14 cellular contexts compared by ENCODE assay signal in genomic region chr4:36227913-36228312, GRCh38. TPM values are rescaled to one million over a fixed set of nuclear protein-coding genes. Genes with fewer than 3 reads are reported as not detected.
"Had no signal": no experiment of that assay in that cellular context is flagged by ENCODE, and none has a peak within 500 bp of the region (broad histone marks: within the 10 kb centered on the region; RNA-seq: fewer than 3 reads in every experiment).

No MANE protein-coding gene starts in this region.

- H3K4me3 ChIP-seq: colonic mucosa, sigmoid colon, SK-N-MC, spleen, stomach had no signal

- H3K4me3 Mint-ChIP-seq: activated CD4-positive, alpha-beta memory T cell treated with anti-CD3 and anti-CD28 coated beads, Interleukin-2, amount 10 ng/mL, durations not matched to agents 7 days and 5 days; activated CD4-positive, alpha-beta T cell treated with anti-CD3 and anti-CD28 coated beads for 36 hours; neural crest cell had no signal

- H3K27me3 Mint-ChIP-seq: activated CD4-positive, alpha-beta memory T cell treated with anti-CD3 and anti-CD28 coated beads, Interleukin-2, amount 10 ng/mL, durations not matched to agents 7 days and 5 days; activated CD4-positive, alpha-beta T cell treated with anti-CD3 and anti-CD28 coated beads for 36 hours had no signal

- ATAC-seq: activated CD4-positive, alpha-beta T cell treated with anti-CD3 and anti-CD28 coated beads for 36 hours; foreskin keratinocyte had no signal

- H3K27ac Mint-ChIP-seq: activated CD4-positive, alpha-beta memory T cell treated with anti-CD3 and anti-CD28 coated beads, Interleukin-2, amount 10 ng/mL, durations not matched to agents 7 days and 5 days had no signal

- H3K36me3 ChIP-seq: colonic mucosa, sigmoid colon, stomach had no signal

- H3K27ac ChIP-seq: colonic mucosa, foreskin keratinocyte, sigmoid colon, SK-N-MC, spleen, stomach had no signal

- H3K9me3 ChIP-seq: colonic mucosa, sigmoid colon, spleen, stomach had no signal

- DNase-seq: activated CD4-positive, alpha-beta memory T cell treated with anti-CD3 and anti-CD28 coated beads, Interleukin-2, amount 10 ng/mL, durations not matched to agents 7 days and 5 days; activated CD4-positive, alpha-beta T cell treated with anti-CD3 and anti-CD28 coated beads for 36 hours; activated CD8-positive, alpha-beta memory T cell treated with anti-CD3 and anti-CD28 coated beads, Interleukin-2, amount 50 U/mL, for 4 hours; activated gamma-delta T cell treated with Interleukin-2 at 50 U/mL for 16 hours; colonic mucosa; foreskin keratinocyte; sigmoid colon; spleen; stomach; T1000 had no signal

- H3K27me3 ChIP-seq: colonic mucosa, foreskin keratinocyte, sigmoid colon, spleen, stomach had no signal

- H3K4me1 ChIP-seq: sigmoid colon had no signal

- H3K9me3 Mint-ChIP-seq: neural crest cell had no signal

RNA-seq across cellular contexts. Expression of gene DTHD1, which starts 53.5 kb away (rescaled TPM):
- total RNA-seq: foreskin keratinocyte, neural crest cell, osteoblast, pulmonary artery endothelial cell had no signal
- polyA plus RNA-seq: foreskin keratinocyte, stomach had no signal
